8 cellular contexts compared by ENCODE assay signal in genomic region chr10:79221110-79222051, GRCh38.
DNase-seq lines count a peak whose midpoint lies in the region; ATAC-seq and TF ChIP-seq lines count a peak whose summit lies in the region.

No MANE protein-coding gene starts in this region.

- TF ChIP-seq CTCF in lung (IDR thresholded peaks at IDR 0.05; ENCODE audit: control extremely low read depth, extremely low read depth) = no peak
- TF ChIP-seq CTCF in testis (IDR thresholded peaks at IDR 0.05) = peak in 2 of 3 experiments; percentile 17 to 26

- POLR2A ChIA-PET in activated CD4-positive, alpha-beta T cell treated with anti-CD3 and anti-CD28 coated beads for 36 hours (lab: Charles Lee) = no interaction called here

- H3K4me1 Mint-ChIP-seq in activated CD4-positive, alpha-beta T cell treated with anti-CD3 and anti-CD28 coated beads for 36 hours = no peaks in the 10 kb centered on the region

- no peak overlapping the region for H3K27ac Mint-ChIP-seq in activated CD4-positive, alpha-beta T cell treated with anti-CD3 and anti-CD28 coated beads for 36 hours

- intact Hi-C loops in testis (cut with DNase I; ENCODE audit: low total_unique reads) = no loop called here
- intact Hi-C loops in activated CD4-positive, alpha-beta T cell treated with anti-CD3 and anti-CD28 coated beads for 36 hours (cut with DNase I, micrococcal nuclease) = no loop called here

- H3K27ac ChIP-seq in esophagus (ENCODE audit: low read depth in 2 of 2, low read length in 1 of 2) = peak overlapping the region; percentile 52 to 74
- H3K27ac ChIP-seq in lung (ENCODE audit: low read depth in 1 of 2, low read length in 1 of 2) = peak overlapping the region; percentile 89 to 92
- H3K27ac ChIP-seq in testis = peak overlapping the region; percentile 14 to 39

- no peak for TF ChIP-seq POLR2A in testis (IDR thresholded peaks at IDR 0.05)
- no peak for TF ChIP-seq POLR2A in erythroblast (IDR thresholded peaks at IDR 0.05; ENCODE audit: low read length)

- no peaks in the 10 kb centered on the region for H3K27me3 ChIP-seq in esophagus (ENCODE audit: control insufficient read depth in 1 of 2, insufficient read depth in 2 of 2, low read length in 2 of 2)
- H3K27me3 ChIP-seq in lung (ENCODE audit: control insufficient read depth, insufficient read depth) = no peaks in the 10 kb centered on the region
- H3K27me3 ChIP-seq in testis = no peaks in the 10 kb centered on the region

- H3K4me1 ChIP-seq in esophagus (ENCODE audit: control insufficient read depth in 2 of 2, insufficient read depth in 2 of 2, low read length in 1 of 2) (peaks cover 5 to 24% of the 10 kb centered on the region in 2 donors), lung (ENCODE audit: control insufficient read depth in 2 of 2, insufficient read depth in 2 of 2, low read length in 2 of 2) (peaks cover 15 to 41% of the 10 kb centered on the region in 2 donors), testis (peaks cover 44% of the 10 kb centered on the region)

- H3K4me3 Mint-ChIP-seq in activated CD4-positive, alpha-beta T cell treated with anti-CD3 and anti-CD28 coated beads for 36 hours = no peak overlapping the region

- H3K36me3 ChIP-seq in esophagus (ENCODE audit: control insufficient read depth in 2 of 2, insufficient read depth in 2 of 2, low read length in 1 of 2) = peaks cover 7 to 54% of the 10 kb centered on the region in 2 donors
- H3K36me3 ChIP-seq in lung (ENCODE audit: control insufficient read depth in 2 of 2, insufficient read depth in 2 of 2, low read length in 2 of 2) = peaks cover 4 to 23% of the 10 kb centered on the region in 2 donors
- no peaks in the 10 kb centered on the region for H3K36me3 ChIP-seq in testis (ENCODE audit: low read depth, missing control alignments)

- H3K9me3 ChIP-seq in esophagus (ENCODE audit: control insufficient read depth in 2 of 2, insufficient read depth in 1 of 2, low read depth in 1 of 2, low read length in 1 of 2) (no peaks in the 10 kb centered on the region), lung (ENCODE audit: control insufficient read depth in 2 of 2, insufficient read depth in 1 of 2, low read length in 1 of 2) (no peaks in the 10 kb centered on the region), testis (no peaks in the 10 kb centered on the region)

- ATAC-seq in lung (ENCODE audit: insufficient read depth, low FRiP score) = peak; percentile 23
- ATAC-seq in activated CD4-positive, alpha-beta T cell treated with anti-CD3 and anti-CD28 coated beads for 36 hours = no peak

- H3K4me3 ChIP-seq in esophagus (ENCODE audit: low read depth in 1 of 2, low read length in 2 of 2) (no peak overlapping the region), lung (no peak overlapping the region), testis (no peak overlapping the region)

- peak; percentile 24 for DNase-seq in NCI-H510A (lab: John Stamatoyannopoulos, UW)
- no peak for DNase-seq in lung (ENCODE audit: low spot score)
- peak; percentile 88 for DNase-seq in testis
- no peak for DNase-seq in effector CD4-positive, alpha-beta T cell
- DNase-seq in erythroblast (lab: John Stamatoyannopoulos, UW) = no peak
- no peak for DNase-seq in activated CD4-positive, alpha-beta T cell treated with anti-CD3 and anti-CD28 coated beads for 36 hours
- DNase-seq in NCI-H524 treated with DMSO at 0.1 percent for 48 hours (lab: John Stamatoyannopoulos, UW) = no peak

- CTCF ChIA-PET in activated CD4-positive, alpha-beta T cell treated with anti-CD3 and anti-CD28 coated beads for 36 hours (lab: Charles Lee) = no interaction called here

- no peaks in the 10 kb centered on the region for H3K9me3 Mint-ChIP-seq in activated CD4-positive, alpha-beta T cell treated with anti-CD3 and anti-CD28 coated beads for 36 hours (ENCODE audit: low read depth)

- H3K27me3 Mint-ChIP-seq in activated CD4-positive, alpha-beta T cell treated with anti-CD3 and anti-CD28 coated beads for 36 hours = no peaks in the 10 kb centered on the region

- H3K36me3 Mint-ChIP-seq in activated CD4-positive, alpha-beta T cell treated with anti-CD3 and anti-CD28 coated beads for 36 hours (ENCODE audit: low read depth) = peaks cover under 1% of the 10 kb centered on the region

- 32 to 47% methylated on average over 27 to 38 of the region's 38 CpGs for WGBS in esophagus, 2 donors
- WGBS in lung, 2 donors = 56 to 60% methylated on average over 38 of the region's 38 CpGs
- 46 to 67% methylated on average over 11 to 34 of the region's 38 CpGs for WGBS in testis, 2 donors

Comparison
In these comparisons a context has a peak if more than half of its experiments do, and no peak if none do; other contexts are left out.
1. DNase-seq: peak in NCI-H510A (single experiment) and testis (single experiment); none in lung (single experiment), effector CD4-positive, alpha-beta T cell (single experiment), erythroblast (0 of 2), activated CD4-positive, alpha-beta T cell treated with anti-CD3 and anti-CD28 coated beads for 36 hours (single experiment) and NCI-H524 treated with DMSO at 0.1 percent for 48 hours (single experiment).
2. H3K27ac ChIP-seq: peak in every context shown above with its lines; median percentile 90 in lung; 63 in esophagus; 26 in testis.